In genomic region chr2:231297108-231297908, GRCh38 we compare ENCODE assay signal across 8 cellular contexts.
DNase-seq lines count a peak whose midpoint lies in the region; ATAC-seq lines count a peak whose summit lies in the region.

No MANE protein-coding gene starts in this region.

- peaks cover 3% of the 10 kb centered on the region for H3K4me1 Mint-ChIP-seq in activated CD4-positive, alpha-beta T cell treated with anti-CD3 and anti-CD28 coated beads, Interleukin-2, amount 10 ng/mL, durations not matched to agents 24 days and 14 days
- H3K4me1 Mint-ChIP-seq in activated T-helper 1 cell treated with anti-CD3 and anti-CD28 coated beads, Interleukin-12 subunit alpha, Interleukin-12 subunit beta, Interleukin-2, Interleukin-4 antibody, amounts not matched to agents 30 ng/mL and 10 ng/mL and 1 ng/mL, durations not matched to agents 14 hours and 24 hours and 36 hours (ENCODE audit: low read depth), result no peaks in the 10 kb centered on the region

- DNase-seq in activated CD4-positive, alpha-beta T cell treated with anti-CD3 and anti-CD28 coated beads, Interleukin-2, amount 10 ng/mL, durations not matched to agents 24 days and 14 days, result peak; percentile 68
- no peak for DNase-seq in activated CD4-positive, alpha-beta T cell treated with anti-CD3 and anti-CD28 coated beads, Interleukin-2, amount 50 U/mL, for 1 hour
- DNase-seq in HAP-1 (ENCODE audit: low spot score in 2 of 2) (peak; percentile 45 to 71), NCI-H146 (lab: John Stamatoyannopoulos, UW) (peak; percentile 54), Right ventricle myocardium superior (peak; percentile 73), pons (ENCODE audit: low spot score) (peak; percentile 82)
- peak; percentile 9 for DNase-seq in activated T-helper 1 cell treated with anti-CD3 and anti-CD28 coated beads, Interleukin-12 subunit alpha, Interleukin-12 subunit beta, Interleukin-2, Interleukin-4 antibody, amounts not matched to agents 30 ng/mL and 10 ng/mL and 1 ng/mL, durations not matched to agents 14 hours and 24 hours and 36 hours (ENCODE audit: low spot score)

- no peaks in the 10 kb centered on the region for H3K36me3 Mint-ChIP-seq in activated CD4-positive, alpha-beta T cell treated with anti-CD3 and anti-CD28 coated beads, Interleukin-2, amount 10 ng/mL, durations not matched to agents 24 days and 14 days (ENCODE audit: low read depth)
- H3K36me3 Mint-ChIP-seq in activated T-helper 1 cell treated with anti-CD3 and anti-CD28 coated beads, Interleukin-12 subunit alpha, Interleukin-12 subunit beta, Interleukin-2, Interleukin-4 antibody, amounts not matched to agents 30 ng/mL and 10 ng/mL and 1 ng/mL, durations not matched to agents 14 hours and 24 hours and 36 hours (ENCODE audit: low read depth), result no peaks in the 10 kb centered on the region

- H3K9me3 ChIP-seq in HAP-1, result no peaks in the 10 kb centered on the region

- no peaks in the 10 kb centered on the region; the same call in 1 of the 2 replicates for H3K36me3 ChIP-seq in HAP-1 (replicated peaks)

- ATAC-seq in Right ventricle myocardium superior (ENCODE audit: poor library complexity) (peak; percentile 81), GM18502 (IDR thresholded peaks at IDR 0.05; ENCODE audit: poor library complexity, unreplicated experiment) (no peak)

- in situ Hi-C loops in HAP-1 (cut with MboI; ENCODE audit: low sequenced_read_pairs), result no loop called here

- H3K4me3 ChIP-seq in HAP-1, result no peak overlapping the region

- no peak overlapping the region for H3K27ac Mint-ChIP-seq in activated CD4-positive, alpha-beta T cell treated with anti-CD3 and anti-CD28 coated beads, Interleukin-2, amount 10 ng/mL, durations not matched to agents 24 days and 14 days
- H3K27ac Mint-ChIP-seq in activated T-helper 1 cell treated with anti-CD3 and anti-CD28 coated beads, Interleukin-12 subunit alpha, Interleukin-12 subunit beta, Interleukin-2, Interleukin-4 antibody, amounts not matched to agents 30 ng/mL and 10 ng/mL and 1 ng/mL, durations not matched to agents 14 hours and 24 hours and 36 hours, result no peak overlapping the region

- H3K4me1 ChIP-seq in HAP-1, result no peaks in the 10 kb centered on the region

- H3K27me3 ChIP-seq in HAP-1 (ENCODE audit: low read depth), result no peaks in the 10 kb centered on the region

- intact Hi-C loops in activated CD4-positive, alpha-beta T cell treated with anti-CD3 and anti-CD28 coated beads, Interleukin-2, amount 10 ng/mL, durations not matched to agents 24 days and 14 days (cut with micrococcal nuclease), result loop anchor here (5.0 kb wide), 1 partner anchor 110 kb away; no protein-coding TSS in a partner anchor
- intact Hi-C loops in activated T-helper 1 cell treated with anti-CD3 and anti-CD28 coated beads, Interleukin-12 subunit alpha, Interleukin-12 subunit beta, Interleukin-2, Interleukin-4 antibody, amounts not matched to agents 30 ng/mL and 10 ng/mL and 1 ng/mL, durations not matched to agents 14 hours and 24 hours and 36 hours (cut with micrococcal nuclease), result loop anchor here (1.0 to 2.0 kb wide), 3 partner anchors 107 to 155 kb away; no protein-coding TSS in a partner anchor
- intact Hi-C loops in Right ventricle myocardium superior (cut with DNase I), result loop anchor here (5.0 kb wide), 1 partner anchor 100 kb away; the partner anchor contains the start of gene B3GNT7

- no peaks in the 10 kb centered on the region for H3K9me3 Mint-ChIP-seq in activated CD4-positive, alpha-beta T cell treated with anti-CD3 and anti-CD28 coated beads, Interleukin-2, amount 10 ng/mL, durations not matched to agents 24 days and 14 days
- no peaks in the 10 kb centered on the region for H3K9me3 Mint-ChIP-seq in activated T-helper 1 cell treated with anti-CD3 and anti-CD28 coated beads, Interleukin-12 subunit alpha, Interleukin-12 subunit beta, Interleukin-2, Interleukin-4 antibody, amounts not matched to agents 30 ng/mL and 10 ng/mL and 1 ng/mL, durations not matched to agents 14 hours and 24 hours and 36 hours

- H3K4me3 Mint-ChIP-seq in activated CD4-positive, alpha-beta T cell treated with anti-CD3 and anti-CD28 coated beads, Interleukin-2, amount 10 ng/mL, durations not matched to agents 24 days and 14 days, result no peak overlapping the region
- H3K4me3 Mint-ChIP-seq in activated T-helper 1 cell treated with anti-CD3 and anti-CD28 coated beads, Interleukin-12 subunit alpha, Interleukin-12 subunit beta, Interleukin-2, Interleukin-4 antibody, amounts not matched to agents 30 ng/mL and 10 ng/mL and 1 ng/mL, durations not matched to agents 14 hours and 24 hours and 36 hours, result no peak overlapping the region

- H3K27me3 Mint-ChIP-seq in activated CD4-positive, alpha-beta T cell treated with anti-CD3 and anti-CD28 coated beads, Interleukin-2, amount 10 ng/mL, durations not matched to agents 24 days and 14 days, result peaks cover 6% of the 10 kb centered on the region
- peaks cover 5% of the 10 kb centered on the region for H3K27me3 Mint-ChIP-seq in activated T-helper 1 cell treated with anti-CD3 and anti-CD28 coated beads, Interleukin-12 subunit alpha, Interleukin-12 subunit beta, Interleukin-2, Interleukin-4 antibody, amounts not matched to agents 30 ng/mL and 10 ng/mL and 1 ng/mL, durations not matched to agents 14 hours and 24 hours and 36 hours (ENCODE audit: insufficient read depth)
